ENCODE assay signal across 8 cellular contexts in the genomic region with DNA sequence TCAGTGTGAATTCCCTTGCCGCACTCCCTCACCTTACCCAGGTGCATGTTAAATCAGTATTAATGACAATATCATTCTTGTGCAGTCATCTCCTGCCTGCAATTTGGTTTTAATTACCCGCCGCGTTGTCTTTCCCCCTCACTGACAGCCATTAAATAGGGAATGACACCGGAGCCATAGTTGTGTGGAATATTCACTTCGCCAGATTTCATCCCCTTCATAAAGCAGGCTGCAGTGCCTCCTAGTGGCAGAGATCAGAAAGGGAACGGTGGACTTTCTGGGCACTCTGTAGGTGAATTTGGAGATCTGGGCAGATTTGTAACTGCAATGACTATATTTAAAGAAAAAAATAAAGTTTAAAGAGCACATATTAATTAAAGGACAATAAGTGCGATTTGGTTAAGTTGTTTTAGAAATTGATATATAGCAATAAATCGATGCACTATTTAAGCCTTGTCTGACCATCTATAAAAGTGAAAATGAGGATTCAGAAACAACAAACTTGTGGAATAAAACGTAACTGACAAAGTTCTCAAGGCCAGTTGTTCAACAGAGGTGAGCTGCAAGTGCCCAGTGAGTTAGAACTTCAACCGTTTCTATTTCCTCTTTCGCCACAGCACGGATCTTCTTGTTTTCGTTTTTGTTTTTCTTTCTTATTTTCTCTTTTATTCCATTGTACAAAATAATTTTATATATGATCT.
DNase-seq lines count a peak whose midpoint lies in the region; ATAC-seq and TF ChIP-seq lines count a peak whose summit lies in the region.

No MANE protein-coding gene starts in this region.

- H3K27ac ChIP-seq in HL-60 (replicated peaks) (peak overlapping the region; percentile 73), Peyer's patch (no peak overlapping the region), stomach (no peak overlapping the region)

- H3K27me3 ChIP-seq in HL-60 (ENCODE audit: insufficient read depth, poor library complexity, severe bottlenecking) = no peaks in the 10 kb centered on the region
- H3K27me3 ChIP-seq in Peyer's patch = no peaks in the 10 kb centered on the region
- H3K27me3 ChIP-seq in stomach = no peaks in the 10 kb centered on the region

- no peak for TF ChIP-seq POLR2A in Peyer's patch (IDR thresholded peaks at IDR 0.05)
- no peak for TF ChIP-seq POLR2A in stomach (IDR thresholded peaks at IDR 0.05)

- 24 to 31% (median 28%) methylated on average over 14 of the region's 14 CpGs for WGBS in stomach, 5 donors

- TF ChIP-seq CTCF in HL-60 (IDR thresholded peaks at IDR 0.05; ENCODE audit: insufficient read depth, low read length) = peak; percentile 65
- peak in 4 of 6 experiments; percentile 61 to 84 (median 82) for TF ChIP-seq CTCF in Peyer's patch (IDR thresholded peaks at IDR 0.05)
- peak in 6 of 7 experiments; percentile 28 to 84 (median 80) for TF ChIP-seq CTCF in stomach (IDR thresholded peaks at IDR 0.05)

- no peak for TF ChIP-seq EP300 in stomach (IDR thresholded peaks at IDR 0.05)

- intact Hi-C loops in left colon (cut with DNase I, micrococcal nuclease) = loop anchor here in 1 of 2 donors (10.0 kb wide), 1 partner anchor 1981 kb away; no protein-coding TSS in a partner anchor
- intact Hi-C loops in stomach (cut with DNase I; ENCODE audit: low total_unique reads) = no loop called here

- DNase-seq in NCI-H345 (lab: John Stamatoyannopoulos, UW) = peak; percentile 52
- DNase-seq in NCI-H345 treated with DMSO at 0.1 percent for 48 hours (lab: John Stamatoyannopoulos, UW; ENCODE audit: unreplicated experiment) = no peak
- peak; percentile 13 to 58 for DNase-seq in HL-60 (ENCODE audit: low read depth in 1 of 2, low spot score in 1 of 2)
- peak in 1 of 3 donors; percentile 80 for DNase-seq in Peyer's patch
- peak; percentile 23 to 71 for DNase-seq in T47D (ENCODE audit: low read depth in 1 of 2, low spot score in 1 of 2)
- peak in 1 of 2 donors; percentile 47 for DNase-seq in left colon
- DNase-seq in stomach = peak; percentile 64

- H3K36me3 ChIP-seq in Peyer's patch (no peaks in the 10 kb centered on the region), stomach (no peaks in the 10 kb centered on the region)

- H3K9me3 ChIP-seq in Peyer's patch = no peaks in the 10 kb centered on the region
- H3K9me3 ChIP-seq in stomach = no peaks in the 10 kb centered on the region

- in situ Hi-C loops in T47D (cut with HindIII; ENCODE audit: low pct_unique_long_range_greater_than_20kb, low sequenced_read_pairs) = no loop called here

- H3K4me1 ChIP-seq in Peyer's patch = no peaks in the 10 kb centered on the region
- H3K4me1 ChIP-seq in stomach = peaks cover 0 to 13% (median 4%) of the 10 kb centered on the region in 4 donors

- peak; percentile 63 for ATAC-seq in left colon
- ATAC-seq in GM18511 (IDR thresholded peaks at IDR 0.05; ENCODE audit: unreplicated experiment) = no peak

- H3K4me3 ChIP-seq in HL-60 (replicated peaks; ENCODE audit: insufficient read depth, low read length) (peak overlapping the region; percentile 22; the same call in 1 of the 2 replicates), Peyer's patch (peak overlapping the region in 2 of 4 donors; percentile 10), stomach (peak overlapping the region in 3 of 4 donors; percentile 10 to 13 (median 12))
